In the genomic region with DNA sequence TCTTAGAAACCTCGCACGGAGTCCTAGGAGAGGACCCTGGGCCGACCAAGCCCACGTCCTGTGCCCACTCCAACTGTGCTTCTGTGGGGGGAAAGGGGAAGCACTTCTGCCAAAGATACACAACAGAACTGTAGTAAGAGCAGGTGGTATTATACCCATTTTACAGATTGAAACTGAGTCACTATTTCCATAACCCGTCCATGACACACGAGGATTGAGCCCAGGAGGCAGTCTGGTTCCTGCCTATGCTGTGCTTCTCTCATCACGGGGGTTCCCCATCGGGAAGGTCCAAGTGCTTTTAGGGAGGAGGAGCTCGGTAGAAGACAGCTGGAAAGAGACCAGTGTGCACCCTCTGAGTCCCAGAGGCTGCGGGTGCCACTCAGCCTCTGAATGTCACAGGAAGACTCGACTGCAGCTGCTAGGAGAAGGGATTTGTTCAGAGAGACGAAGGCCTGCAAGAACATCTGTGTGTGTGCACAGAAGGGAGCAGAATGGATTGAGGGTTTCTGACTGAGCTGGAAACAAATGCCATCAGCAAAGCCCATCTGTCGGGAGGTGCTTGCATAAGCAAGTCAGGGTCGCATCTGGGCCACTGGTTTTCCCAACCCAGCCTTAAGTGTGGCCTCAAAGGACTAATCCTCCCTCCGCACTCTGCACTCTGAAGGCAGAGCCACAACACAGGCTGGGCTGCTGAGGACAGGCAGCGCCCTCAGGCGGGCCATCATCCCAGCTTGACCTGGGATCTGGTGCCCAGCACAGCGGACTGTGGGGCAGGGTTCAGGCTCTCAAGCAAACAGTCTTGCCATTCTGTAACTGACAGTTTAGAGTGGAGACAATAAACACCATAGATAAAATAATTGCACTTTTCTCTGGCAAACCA, we compare ENCODE assay signal across 1 cellular context.
TF ChIP-seq lines count a peak whose summit lies in the region.

No MANE protein-coding gene starts in this region.

TF ChIP-seq in HepG2, 621 proteins besides CTCF, POLR2A, EP300 and RAD21 (continued from another document):
- TF ChIP-seq KAT8 (CRISPR knock-in tag; IDR thresholded peaks at IDR 0.05) (0 out of 2 replicates have a peak, but pooled peaks have one; percentile 15), AHR (CRISPR knock-in tag; IDR thresholded peaks at IDR 0.05) (no peak), PHF21A (CRISPR knock-in tag; IDR thresholded peaks at IDR 0.05) (peak; percentile 34; the same call in 1 of the 2 replicates), ZNF430 (CRISPR knock-in tag; IDR thresholded peaks at IDR 0.05) (peak; percentile 47; the same call in 1 of the 2 replicates), KDM5B (CRISPR knock-in tag; IDR thresholded peaks at IDR 0.05; ENCODE audit: borderline replicate concordance) (peak; percentile 32; the same call in 1 of the 2 replicates), PTBP1 (IDR thresholded peaks at IDR 0.05; ENCODE audit: low read depth, low read length, poor library complexity, severe bottlenecking) (no peak), ZNF629 (CRISPR knock-in tag; conservative IDR thresholded peaks at IDR 0.05) (peak; percentile 78), SP140L (CRISPR knock-in tag; IDR thresholded peaks at IDR 0.05; ENCODE audit: borderline replicate concordance) (no peak), ARNT2 (CRISPR knock-in tag; IDR thresholded peaks at IDR 0.05; ENCODE audit: low read depth) (no peak), ZNF292 (CRISPR knock-in tag; IDR thresholded peaks at IDR 0.05; ENCODE audit: borderline replicate concordance, low read depth) (peak; percentile 77; the same call in 1 of the 2 replicates), PITX1 (CRISPR knock-in tag; IDR thresholded peaks at IDR 0.05) (peak; percentile 94), NCOR1 (IDR thresholded peaks at IDR 0.05; ENCODE audit: borderline replicate concordance, low read length) (0 out of 2 replicates have a peak, but pooled peaks have one; percentile 21), SMC3 (IDR thresholded peaks at IDR 0.05; ENCODE audit: low read length) (peak; percentile 59), ZNF331 (CRISPR knock-in tag; IDR thresholded peaks at IDR 0.05) (peak; percentile 31; the same call in 1 of the 2 replicates), ERF (CRISPR knock-in tag; IDR thresholded peaks at IDR 0.05) (peak; percentile 34; the same call in 1 of the 2 replicates), MED1 (CRISPR knock-in tag; IDR thresholded peaks at IDR 0.05) (no peak; the same call in 1 of the 2 replicates), KDM3A (CRISPR knock-in tag; IDR thresholded peaks at IDR 0.05; ENCODE audit: low read depth) (0 out of 2 replicates have a peak, but pooled peaks have one; percentile 59), JUND (CRISPR knock-in tag; IDR thresholded peaks at IDR 0.05) (0 out of 2 replicates have a peak, but pooled peaks have one; percentile 14)
- TF ChIP-seq, protein P1, sequence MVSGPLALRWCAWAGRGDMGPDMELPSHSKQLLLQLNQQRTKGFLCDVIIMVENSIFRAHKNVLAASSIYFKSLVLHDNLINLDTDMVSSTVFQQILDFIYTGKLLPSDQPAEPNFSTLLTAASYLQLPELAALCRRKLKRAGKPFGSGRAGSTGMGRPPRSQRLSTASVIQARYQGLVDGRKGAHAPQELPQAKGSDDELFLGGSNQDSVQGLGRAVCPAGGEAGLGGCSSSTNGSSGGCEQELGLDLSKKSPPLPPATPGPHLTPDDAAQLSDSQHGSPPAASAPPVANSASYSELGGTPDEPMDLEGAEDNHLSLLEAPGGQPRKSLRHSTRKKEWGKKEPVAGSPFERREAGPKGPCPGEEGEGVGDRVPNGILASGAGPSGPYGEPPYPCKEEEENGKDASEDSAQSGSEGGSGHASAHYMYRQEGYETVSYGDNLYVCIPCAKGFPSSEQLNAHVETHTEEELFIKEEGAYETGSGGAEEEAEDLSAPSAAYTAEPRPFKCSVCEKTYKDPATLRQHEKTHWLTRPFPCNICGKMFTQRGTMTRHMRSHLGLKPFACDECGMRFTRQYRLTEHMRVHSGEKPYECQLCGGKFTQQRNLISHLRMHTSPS (CRISPR knock-in tag; IDR thresholded peaks at IDR 0.05; ENCODE audit: low read depth), result peak; percentile 55; the same call in 1 of the 2 replicates
- TF ChIP-seq, protein P2, sequence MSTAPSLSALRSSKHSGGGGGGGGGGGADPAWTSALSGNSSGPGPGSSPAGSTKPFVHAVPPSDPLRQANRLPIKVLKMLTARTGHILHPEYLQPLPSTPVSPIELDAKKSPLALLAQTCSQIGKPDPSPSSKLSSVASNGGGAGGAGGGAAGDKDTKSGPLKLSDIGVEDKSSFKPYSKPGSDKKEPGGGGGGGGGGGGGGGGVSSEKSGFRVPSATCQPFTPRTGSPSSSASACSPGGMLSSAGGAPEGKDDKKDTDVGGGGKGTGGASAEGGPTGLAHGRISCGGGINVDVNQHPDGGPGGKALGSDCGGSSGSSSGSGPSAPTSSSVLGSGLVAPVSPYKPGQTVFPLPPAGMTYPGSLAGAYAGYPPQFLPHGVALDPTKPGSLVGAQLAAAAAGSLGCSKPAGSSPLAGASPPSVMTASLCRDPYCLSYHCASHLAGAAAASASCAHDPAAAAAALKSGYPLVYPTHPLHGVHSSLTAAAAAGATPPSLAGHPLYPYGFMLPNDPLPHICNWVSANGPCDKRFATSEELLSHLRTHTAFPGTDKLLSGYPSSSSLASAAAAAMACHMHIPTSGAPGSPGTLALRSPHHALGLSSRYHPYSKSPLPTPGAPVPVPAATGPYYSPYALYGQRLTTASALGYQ (CRISPR knock-in tag; IDR thresholded peaks at IDR 0.05), result no peak
- TF ChIP-seq, protein P3, sequence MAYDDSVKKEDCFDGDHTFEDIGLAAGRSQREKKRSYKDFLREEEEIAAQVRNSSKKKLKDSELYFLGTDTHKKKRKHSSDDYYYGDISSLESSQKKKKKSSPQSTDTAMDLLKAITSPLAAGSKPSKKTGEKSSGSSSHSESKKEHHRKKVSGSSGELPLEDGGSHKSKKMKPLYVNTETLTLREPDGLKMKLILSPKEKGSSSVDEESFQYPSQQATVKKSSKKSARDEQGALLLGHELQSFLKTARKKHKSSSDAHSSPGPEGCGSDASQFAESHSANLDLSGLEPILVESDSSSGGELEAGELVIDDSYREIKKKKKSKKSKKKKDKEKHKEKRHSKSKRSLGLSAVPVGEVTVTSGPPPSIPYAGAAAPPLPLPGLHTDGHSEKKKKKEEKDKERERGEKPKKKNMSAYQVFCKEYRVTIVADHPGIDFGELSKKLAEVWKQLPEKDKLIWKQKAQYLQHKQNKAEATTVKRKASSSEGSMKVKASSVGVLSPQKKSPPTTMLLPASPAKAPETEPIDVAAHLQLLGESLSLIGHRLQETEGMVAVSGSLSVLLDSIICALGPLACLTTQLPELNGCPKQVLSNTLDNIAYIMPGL (CRISPR knock-in tag; IDR thresholded peaks at IDR 0.05; ENCODE audit: borderline replicate concordance in 1 of 2, low read depth in 1 of 2), result peak; percentile 29 to 32; a peak in 1 of 4 replicates
- TF ChIP-seq, protein P4, sequence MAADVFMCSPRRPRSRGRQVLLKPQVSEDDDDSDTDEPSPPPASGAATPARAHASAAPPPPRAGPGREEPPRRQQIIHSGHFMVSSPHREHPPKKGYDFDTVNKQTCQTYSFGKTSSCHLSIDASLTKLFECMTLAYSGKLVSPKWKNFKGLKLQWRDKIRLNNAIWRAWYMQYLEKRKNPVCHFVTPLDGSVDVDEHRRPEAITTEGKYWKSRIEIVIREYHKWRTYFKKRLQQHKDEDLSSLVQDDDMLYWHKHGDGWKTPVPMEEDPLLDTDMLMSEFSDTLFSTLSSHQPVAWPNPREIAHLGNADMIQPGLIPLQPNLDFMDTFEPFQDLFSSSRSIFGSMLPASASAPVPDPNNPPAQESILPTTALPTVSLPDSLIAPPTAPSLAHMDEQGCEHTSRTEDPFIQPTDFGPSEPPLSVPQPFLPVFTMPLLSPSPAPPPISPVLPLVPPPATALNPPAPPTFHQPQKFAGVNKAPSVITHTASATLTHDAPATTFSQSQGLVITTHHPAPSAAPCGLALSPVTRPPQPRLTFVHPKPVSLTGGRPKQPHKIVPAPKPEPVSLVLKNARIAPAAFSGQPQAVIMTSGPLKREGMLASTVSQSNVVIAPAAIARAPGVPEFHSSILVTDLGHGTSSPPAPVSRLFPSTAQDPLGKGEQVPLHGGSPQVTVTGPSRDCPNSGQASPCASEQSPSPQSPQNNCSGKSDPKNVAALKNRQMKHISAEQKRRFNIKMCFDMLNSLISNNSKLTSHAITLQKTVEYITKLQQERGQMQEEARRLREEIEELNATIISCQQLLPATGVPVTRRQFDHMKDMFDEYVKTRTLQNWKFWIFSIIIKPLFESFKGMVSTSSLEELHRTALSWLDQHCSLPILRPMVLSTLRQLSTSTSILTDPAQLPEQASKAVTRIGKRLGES (CRISPR knock-in tag; IDR thresholded peaks at IDR 0.05; ENCODE audit: borderline replicate concordance), result no peak
- TF ChIP-seq, protein P5, sequence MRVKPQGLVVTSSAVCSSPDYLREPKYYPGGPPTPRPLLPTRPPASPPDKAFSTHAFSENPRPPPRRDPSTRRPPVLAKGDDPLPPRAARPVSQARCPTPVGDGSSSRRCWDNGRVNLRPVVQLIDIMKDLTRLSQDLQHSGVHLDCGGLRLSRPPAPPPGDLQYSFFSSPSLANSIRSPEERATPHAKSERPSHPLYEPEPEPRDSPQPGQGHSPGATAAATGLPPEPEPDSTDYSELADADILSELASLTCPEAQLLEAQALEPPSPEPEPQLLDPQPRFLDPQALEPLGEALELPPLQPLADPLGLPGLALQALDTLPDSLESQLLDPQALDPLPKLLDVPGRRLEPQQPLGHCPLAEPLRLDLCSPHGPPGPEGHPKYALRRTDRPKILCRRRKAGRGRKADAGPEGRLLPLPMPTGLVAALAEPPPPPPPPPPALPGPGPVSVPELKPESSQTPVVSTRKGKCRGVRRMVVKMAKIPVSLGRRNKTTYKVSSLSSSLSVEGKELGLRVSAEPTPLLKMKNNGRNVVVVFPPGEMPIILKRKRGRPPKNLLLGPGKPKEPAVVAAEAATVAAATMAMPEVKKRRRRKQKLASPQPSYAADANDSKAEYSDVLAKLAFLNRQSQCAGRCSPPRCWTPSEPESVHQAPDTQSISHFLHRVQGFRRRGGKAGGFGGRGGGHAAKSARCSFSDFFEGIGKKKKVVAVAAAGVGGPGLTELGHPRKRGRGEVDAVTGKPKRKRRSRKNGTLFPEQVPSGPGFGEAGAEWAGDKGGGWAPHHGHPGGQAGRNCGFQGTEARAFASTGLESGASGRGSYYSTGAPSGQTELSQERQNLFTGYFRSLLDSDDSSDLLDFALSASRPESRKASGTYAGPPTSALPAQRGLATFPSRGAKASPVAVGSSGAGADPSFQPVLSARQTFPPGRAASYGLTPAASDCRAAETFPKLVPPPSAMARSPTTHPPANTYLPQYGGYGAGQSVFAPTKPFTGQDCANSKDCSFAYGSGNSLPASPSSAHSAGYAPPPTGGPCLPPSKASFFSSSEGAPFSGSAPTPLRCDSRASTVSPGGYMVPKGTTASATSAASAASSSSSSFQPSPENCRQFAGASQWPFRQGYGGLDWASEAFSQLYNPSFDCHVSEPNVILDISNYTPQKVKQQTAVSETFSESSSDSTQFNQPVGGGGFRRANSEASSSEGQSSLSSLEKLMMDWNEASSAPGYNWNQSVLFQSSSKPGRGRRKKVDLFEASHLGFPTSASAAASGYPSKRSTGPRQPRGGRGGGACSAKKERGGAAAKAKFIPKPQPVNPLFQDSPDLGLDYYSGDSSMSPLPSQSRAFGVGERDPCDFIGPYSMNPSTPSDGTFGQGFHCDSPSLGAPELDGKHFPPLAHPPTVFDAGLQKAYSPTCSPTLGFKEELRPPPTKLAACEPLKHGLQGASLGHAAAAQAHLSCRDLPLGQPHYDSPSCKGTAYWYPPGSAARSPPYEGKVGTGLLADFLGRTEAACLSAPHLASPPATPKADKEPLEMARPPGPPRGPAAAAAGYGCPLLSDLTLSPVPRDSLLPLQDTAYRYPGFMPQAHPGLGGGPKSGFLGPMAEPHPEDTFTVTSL (CRISPR knock-in tag; IDR thresholded peaks at IDR 0.05; ENCODE audit: borderline replicate concordance), result no peak
